In the genomic region with DNA sequence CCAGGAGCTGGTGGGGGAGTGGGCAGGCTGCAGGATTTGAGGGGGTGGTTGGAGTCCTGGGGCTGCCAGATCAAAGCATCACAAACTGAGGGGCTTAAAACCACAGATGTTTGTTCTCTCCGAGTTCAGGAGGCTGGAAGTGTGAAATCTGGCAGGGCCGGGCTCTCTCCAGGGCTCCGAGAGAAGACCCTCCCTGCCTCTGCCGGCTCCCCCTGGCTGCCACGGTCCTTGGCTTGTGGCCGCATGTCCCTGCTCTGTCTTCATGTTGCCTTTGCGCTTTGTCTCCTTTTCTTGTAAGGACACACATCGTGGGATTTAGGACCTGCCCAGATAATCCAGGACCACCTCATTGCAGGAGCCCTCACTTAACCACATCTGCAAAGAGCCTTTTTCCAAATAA, we compare ENCODE assay signal across 19 cellular contexts.
A peak's percentile ranks its signal among the peaks of the same experiment; 100 is the strongest.
DNase-seq lines count a peak whose midpoint lies in the region; ATAC-seq and TF ChIP-seq lines count a peak whose summit lies in the region.
"Had no signal": no experiment of that assay in that cellular context is flagged by ENCODE, and none has a peak within 500 bp of the region (broad histone marks: within the 10 kb centered on the region; RNA-seq: fewer than 3 reads in every experiment).

No MANE protein-coding gene starts in this region.

- peaks cover 26% of the 10 kb centered on the region for H3F3A ChIP-seq in smooth muscle cell (ENCODE audit: low read depth)

- no peak overlapping the region for H3K4me3 ChIP-seq in WERI-Rb-1 (ENCODE audit: low read depth, low read length)
- H3K4me3 ChIP-seq in mesodermal cell (ENCODE audit: extremely low read depth, insufficient read depth, low read length, poor library complexity, severe bottlenecking): no peak overlapping the region
- no peak overlapping the region for H3K4me3 ChIP-seq in smooth muscle cell
- H3K4me3 ChIP-seq: SK-N-MC, skin epidermis, suprapubic skin had no signal

- no peaks in the 10 kb centered on the region for H3K79me2 ChIP-seq in smooth muscle cell (ENCODE audit: low read depth)

- no peak overlapping the region for H2AFZ ChIP-seq in smooth muscle cell (ENCODE audit: low read depth)

- H3K27ac ChIP-seq in WERI-Rb-1 (peak overlapping the region; percentile 39), mesodermal cell (ENCODE audit: low read depth, low read length, severe bottlenecking) (peak overlapping the region; percentile 5), smooth muscle cell (ENCODE audit: low read depth) (no peak overlapping the region), foreskin keratinocyte (no peak overlapping the region)
- H3K27ac ChIP-seq: 22Rv1, SK-N-MC, suprapubic skin had no signal

- H3K4me1 ChIP-seq in mesodermal cell (ENCODE audit: control insufficient read depth, insufficient read depth, low read length, poor library complexity, severe bottlenecking): peaks cover 28% of the 10 kb centered on the region
- H3K4me1 ChIP-seq in smooth muscle cell (ENCODE audit: low read depth): peaks cover 30% of the 10 kb centered on the region
- H3K4me1 ChIP-seq in foreskin keratinocyte: peaks cover 7% of the 10 kb centered on the region

- H3K4me2 ChIP-seq in smooth muscle cell: peak overlapping the region; percentile 4

- H3K36me3 ChIP-seq in WERI-Rb-1 (peaks cover 4% of the 10 kb centered on the region; the same call in 1 of the 2 replicates), mesodermal cell (ENCODE audit: control insufficient read depth, insufficient read depth, low read length) (no peaks in the 10 kb centered on the region), smooth muscle cell (ENCODE audit: low read depth) (no peaks in the 10 kb centered on the region)
- H3K36me3 ChIP-seq: suprapubic skin had no signal

- 48 to 51% methylated on average over 8 of the region's 8 CpGs for WGBS in mesodermal cell (ENCODE audit: insufficient coverage in 2 of 2), 2 experiments
- WGBS in smooth muscle cell (ENCODE audit: low lambda C conversion rate): 60% methylated on average over 8 of the region's 8 CpGs

- H3K9me3 ChIP-seq in WERI-Rb-1 (ENCODE audit: severe bottlenecking) (no peaks in the 10 kb centered on the region), mesodermal cell (ENCODE audit: control insufficient read depth, low read length) (no peaks in the 10 kb centered on the region), smooth muscle cell (replicated peaks; ENCODE audit: low read depth) (no peaks in the 10 kb centered on the region)
- H3K9me3 ChIP-seq: suprapubic skin had no signal

- H3K27me3 ChIP-seq in WERI-Rb-1 (ENCODE audit: insufficient read depth, low read depth, severe bottlenecking) (no peaks in the 10 kb centered on the region), smooth muscle cell (ENCODE audit: low read depth) (no peaks in the 10 kb centered on the region), foreskin keratinocyte (peaks cover 69% of the 10 kb centered on the region)
- H3K27me3 ChIP-seq: suprapubic skin had no signal

- ATAC-seq in foreskin keratinocyte: no peak
- ATAC-seq: naive thymus-derived CD8-positive, alpha-beta T cell had no signal

- peak; percentile 47 for DNase-seq in DMS 273 (lab: John Stamatoyannopoulos, UW; ENCODE audit: unreplicated experiment)
- no peak for DNase-seq in DMS 273 treated with DMSO at 0.1 percent for 48 hours (lab: John Stamatoyannopoulos, UW)
- no peak for DNase-seq in WERI-Rb-1
- DNase-seq in smooth muscle cell (lab: John Stamatoyannopoulos, UW; ENCODE audit: unreplicated experiment): no peak
- DNase-seq in foreskin keratinocyte: no peak
- DNase-seq in NCI-H1417 treated with DMSO at 0.1 percent for 48 hours (lab: John Stamatoyannopoulos, UW): no peak
- no peak for DNase-seq in islet precursor cell
- DNase-seq: activated gamma-delta T cell; activated naive CD8-positive, alpha-beta T cell treated with anti-CD3 and anti-CD28 coated beads for 36 hours; activated T-cell treated with anti-CD3 and anti-CD28 coated beads, Interleukin-2, amount 50 U/mL, for 24 hours; anterior cingulate cortex; naive thymus-derived CD8-positive, alpha-beta T cell; OCI-M1; stimulated activated naive CD4-positive, alpha-beta T cell treated with Interleukin-2 at 50 U/mL for 16 hours had no signal

- 0 out of 2 replicates have a peak, but pooled peaks have one; percentile 5 for TF ChIP-seq CTCF in WERI-Rb-1 (IDR thresholded peaks at IDR 0.05; ENCODE audit: low read depth, low read length)
- TF ChIP-seq CTCF in smooth muscle cell (IDR thresholded peaks at IDR 0.05; ENCODE audit: borderline replicate concordance, insufficient read depth, poor library complexity, severe bottlenecking): no peak
- no peak for TF ChIP-seq CTCF in foreskin keratinocyte (conservative IDR thresholded peaks at IDR 0.05)

- H3K9ac ChIP-seq in smooth muscle cell (ENCODE audit: low read depth): no peak overlapping the region

- peaks cover 81% of the 10 kb centered on the region for H4K20me1 ChIP-seq in smooth muscle cell (ENCODE audit: low read depth)

Comparison
In these comparisons a context has a peak if more than half of its experiments do, and no peak if none do; other contexts are left out.
1. H3K27ac ChIP-seq: peak in WERI-Rb-1 (single experiment) and mesodermal cell (single experiment); none in smooth muscle cell (single experiment) and foreskin keratinocyte (single experiment).